17 cellular contexts compared by ENCODE assay signal in the genomic region with DNA sequence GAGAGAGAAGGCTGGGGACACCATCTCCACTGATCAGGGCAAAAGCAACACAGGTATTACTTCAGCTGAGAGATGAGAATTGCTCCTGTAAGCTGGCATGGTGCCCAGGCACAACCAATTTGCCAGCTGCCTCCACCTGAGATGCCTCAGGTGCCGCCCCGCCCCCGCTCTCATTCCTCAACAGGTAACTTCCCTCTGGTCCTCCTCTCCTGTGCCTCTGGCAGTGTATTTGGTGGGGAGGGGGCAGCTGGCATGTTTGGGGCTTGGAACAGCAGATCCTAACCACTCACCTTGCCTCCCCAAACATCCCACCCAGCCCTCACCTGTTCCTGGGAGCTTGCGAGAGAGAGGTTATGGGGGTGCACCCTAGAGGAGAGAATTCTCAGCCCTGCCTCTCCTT. TPM values are rescaled to one million over a fixed set of nuclear protein-coding genes. Genes with fewer than 3 reads are reported as not detected.
DNase-seq lines count a peak whose midpoint lies in the region; ATAC-seq and TF ChIP-seq lines count a peak whose summit lies in the region.
"Had no signal": no experiment of that assay in that cellular context is flagged by ENCODE, and none has a peak within 500 bp of the region (broad histone marks: within the 10 kb centered on the region; RNA-seq: fewer than 3 reads in every experiment).

No MANE protein-coding gene starts in this region.

- intact Hi-C loops in right lobe of liver (cut with DNase I): no loop called here

- no peak for TF ChIP-seq CTCF in right lobe of liver (IDR thresholded peaks at IDR 0.05)

- H3K9me3 ChIP-seq in right lobe of liver: no peaks in the 10 kb centered on the region

- DNase-seq in DMS153 treated with DMSO at 0.1 percent for 48 hours (lab: John Stamatoyannopoulos, UW; ENCODE audit: unreplicated experiment) (peak; percentile 73), NCI-H1105 treated with DMSO at 0.1 percent for 48 hours (lab: John Stamatoyannopoulos, UW) (peak; percentile 75), RPMI8226 (peak; percentile 79), right lobe of liver (peak in 2 of 3 donors; percentile 53 to 64), SW480 (ENCODE audit: low spot score) (no peak), middle frontal gyrus (ENCODE audit: extremely low spot score, low spot score) (no peak)
- DNase-seq: activated naive CD4-positive, alpha-beta T cell; effector memory CD8-positive, alpha-beta T cell; naive B cell; NCI-H187; stimulated activated CD4-positive, alpha-beta T cell treated with anti-CD3 and anti-CD28 coated beads, Interleukin-4, amount 100 ng/mL, for 24 hours; stimulated activated naive B cell treated with anti-CD40 and anti-IgM and Interleukin-4, amounts not matched to agents 10 μg/mL and 1 μg/mL and 100 μg/mL, for 72 hours; T-helper 9 cell had no signal

- H3K27me3 ChIP-seq in right lobe of liver: no peaks in the 10 kb centered on the region

- H3K4me1 ChIP-seq in right lobe of liver: peaks cover 0 to 25% (median 4%) of the 10 kb centered on the region in 4 donors

- TF ChIP-seq POLR2A in right lobe of liver (IDR thresholded peaks at IDR 0.05): no peak

- WGBS in right lobe of liver (ENCODE audit: insufficient coverage, low coverage, low lambda C conversion rate, missing lambda C conversion rate): no CpG with 5 or more reads among the region's 4 CpGs

- no peak overlapping the region for H3K27ac ChIP-seq in right lobe of liver
- H3K27ac ChIP-seq: right atrium auricular region had no signal

- H3K36me3 ChIP-seq in right lobe of liver: no peaks in the 10 kb centered on the region
- H3K36me3 ChIP-seq: right atrium auricular region had no signal

- no peak for ATAC-seq in right lobe of liver
- no peak for ATAC-seq in GM19397 (IDR thresholded peaks at IDR 0.05; ENCODE audit: unreplicated experiment)
- ATAC-seq in GM21367 (IDR thresholded peaks at IDR 0.05; ENCODE audit: unreplicated experiment): no peak
- ATAC-seq: effector memory CD8-positive, alpha-beta T cell; HCT116; stimulated activated naive B cell treated with anti-CD40 and anti-IgM and Interleukin-4, amounts not matched to agents 10 μg/mL and 1 μg/mL and 100 μg/mL, for 72 hours had no signal

- H3K4me3 ChIP-seq in right lobe of liver: no peak overlapping the region
- H3K4me3 ChIP-seq: right atrium auricular region had no signal

RNA-seq across cellular contexts. Expression of a gene that starts 2.9 kb away (rescaled TPM):
- 10 to 100 TPM in 4 of 6 experiments, 1 to 10 TPM in 2; 5.6 to 17.6 (median 11.5) TPM for total RNA-seq in right lobe of liver

Comparison
In these comparisons a context has a peak if more than half of its experiments do, and no peak if none do; other contexts are left out.
1. DNase-seq: peak in DMS153 treated with DMSO at 0.1 percent for 48 hours (single experiment), NCI-H1105 treated with DMSO at 0.1 percent for 48 hours (single experiment), RPMI8226 (single experiment) and right lobe of liver (2 of 3); none in SW480 (single experiment) and middle frontal gyrus (single experiment).